ENCODE assay signal across 9 cellular contexts in genomic region chr4:6362896-6363295, GRCh38.
DNase-seq lines count a peak whose midpoint lies in the region; ATAC-seq and TF ChIP-seq lines count a peak whose summit lies in the region.
"Had no signal": no experiment of that assay in that cellular context is flagged by ENCODE, and none has a peak within 500 bp of the region (broad histone marks: within the 10 kb centered on the region; RNA-seq: fewer than 3 reads in every experiment).

No MANE protein-coding gene starts in this region.

- peaks cover 3% of the 10 kb centered on the region for H3K27me3 Mint-ChIP-seq in activated CD8-positive, alpha-beta T cell treated with anti-CD3 and anti-CD28 coated beads for 36 hours

- H3K4me1 Mint-ChIP-seq in activated CD8-positive, alpha-beta T cell treated with anti-CD3 and anti-CD28 coated beads for 36 hours (ENCODE audit: low read depth), result no peaks in the 10 kb centered on the region

- WGBS in lower leg skin, 2 donors, result 40 to 56% methylated on average over 8 of the region's 8 CpGs

- no peak for ATAC-seq in activated CD8-positive, alpha-beta T cell treated with anti-CD3 and anti-CD28 coated beads for 36 hours
- ATAC-seq in HG02759 (IDR thresholded peaks at IDR 0.05; ENCODE audit: unreplicated experiment), result no peak

- POLR2A ChIA-PET in activated CD8-positive, alpha-beta T cell treated with anti-CD3 and anti-CD28 coated beads for 36 hours (lab: Charles Lee), result no interaction called here

- H3K4me3 ChIP-seq in lower leg skin (ENCODE audit: low read depth, poor library complexity, severe bottlenecking), result no peak overlapping the region

- TF ChIP-seq CTCF in activated CD8-positive, alpha-beta T cell treated with anti-CD3 and anti-CD28 coated beads for 36 hours (IDR thresholded peaks at IDR 0.05), result no peak
- no peak for TF ChIP-seq CTCF in lower leg skin (IDR thresholded peaks at IDR 0.05)

- H3K36me3 Mint-ChIP-seq in activated CD8-positive, alpha-beta T cell treated with anti-CD3 and anti-CD28 coated beads for 36 hours (ENCODE audit: low read depth), result no peaks in the 10 kb centered on the region

- H3K4me3 Mint-ChIP-seq in activated CD8-positive, alpha-beta T cell treated with anti-CD3 and anti-CD28 coated beads for 36 hours, result no peak overlapping the region

- intact Hi-C loops in activated CD8-positive, alpha-beta T cell treated with anti-CD3 and anti-CD28 coated beads for 36 hours (cut with micrococcal nuclease), result no loop called here
- intact Hi-C loops in lower leg skin (cut with DNase I; ENCODE audit: low total_unique reads), result no loop called here

- CTCF ChIA-PET in activated CD8-positive, alpha-beta T cell treated with anti-CD3 and anti-CD28 coated beads for 36 hours (lab: Charles Lee), result interaction anchor here (3.7 kb wide), 1 partner anchor 31 kb away, joined by 15 read pairs; no protein-coding TSS in a partner anchor

- H3K9me3 Mint-ChIP-seq in activated CD8-positive, alpha-beta T cell treated with anti-CD3 and anti-CD28 coated beads for 36 hours, result no peaks in the 10 kb centered on the region

- TF ChIP-seq POLR2A in lower leg skin (IDR thresholded peaks at IDR 0.05), result no peak

- H3K27ac Mint-ChIP-seq in activated CD8-positive, alpha-beta T cell treated with anti-CD3 and anti-CD28 coated beads for 36 hours, result no peak overlapping the region

- DNase-seq in COLO829 (ENCODE audit: low spot score) (peak; percentile 29), HPDE6-E6E7 (ENCODE audit: extremely low spot score) (peak; percentile 13), iris pigment epithelial cell (ENCODE audit: low read depth) (peak; percentile 29), activated gamma-delta T cell treated with Interleukin-2 at 50 U/mL for 16 hours (no peak), lower leg skin (ENCODE audit: low spot score in 2 of 2) (no peak), NCI-H345 treated with DMSO at 0.1 percent for 48 hours (lab: John Stamatoyannopoulos, UW; ENCODE audit: unreplicated experiment) (no peak)
- peak; percentile 47 for DNase-seq in activated CD8-positive, alpha-beta T cell treated with anti-CD3 and anti-CD28 coated beads for 36 hours
- DNase-seq: NCI-H2081 treated with DMSO at 0.1 percent for 48 hours had no signal

Comparison
In these comparisons a context has a peak if more than half of its experiments do, and no peak if none do; other contexts are left out.
1. DNase-seq: peak in COLO829 (single experiment), HPDE6-E6E7 (single experiment), activated CD8-positive, alpha-beta T cell treated with anti-CD3 and anti-CD28 coated beads for 36 hours (single experiment) and iris pigment epithelial cell (single experiment); none in activated gamma-delta T cell treated with Interleukin-2 at 50 U/mL for 16 hours (single experiment), lower leg skin (0 of 2) and NCI-H345 treated with DMSO at 0.1 percent for 48 hours (single experiment).